In genomic region chr5:177507165-177507564, GRCh38 we compare ENCODE assay signal across 8 cellular contexts. TPM values are rescaled to one million over a fixed set of nuclear protein-coding genes. Genes with fewer than 3 reads are reported as not detected.
A peak's percentile ranks its signal among the peaks of the same experiment; 100 is the strongest.
DNase-seq lines count a peak whose midpoint lies in the region; ATAC-seq and TF ChIP-seq lines count a peak whose summit lies in the region.

No MANE protein-coding gene starts in this region.

- H3K79me2 ChIP-seq in H9 (ENCODE audit: insufficient read depth, low read length) = no peaks in the 10 kb centered on the region

- POLR2A ChIA-PET in naive thymus-derived CD8-positive, alpha-beta T cell (lab: Charles Lee) = interaction anchor here (0.6 to 0.7 kb wide), 2 partner anchors 17 to 95 kb away, joined by 3 to 6 read pairs; no protein-coding TSS in a partner anchor

- TF ChIP-seq CTCF in H9 (conservative IDR thresholded peaks at IDR 0.05) (peak; percentile 48; the same call in 2 of the 3 replicates), VCaP (conservative IDR thresholded peaks at IDR 0.05) (peak; percentile 26; the same call in 1 of the 2 replicates), liver (IDR thresholded peaks at IDR 0.05; ENCODE audit: low read depth, low read length, missing input control) (peak; percentile 16), dorsolateral prefrontal cortex (IDR thresholded peaks at IDR 0.05 in 54 of 56, conservative IDR thresholded peaks at IDR 0.05 in 2 of 56; ENCODE audit: low read depth in 1 of 56, partially characterized antibody in 56 of 56) (peak in 3 of 56 donors; percentile 13 to 15 (median 14))

- H3K23ac ChIP-seq in H9 (ENCODE audit: insufficient read length, low read depth, low read length) = no peak overlapping the region

- H3K14ac ChIP-seq in H9 (ENCODE audit: insufficient read depth, low read length) = no peak overlapping the region

- no peak for TF ChIP-seq RAD21 in liver (IDR thresholded peaks at IDR 0.05)

- H4K5ac ChIP-seq in H9 (ENCODE audit: insufficient read length, low read depth, low read length) = no peak overlapping the region

- peaks cover 15 to 40% (median 28%) of the 10 kb centered on the region in 3 experiments for H3K36me3 Mint-ChIP-seq in H9 (ENCODE audit: insufficient read depth in 1 of 3, low read depth in 3 of 3)
- H3K36me3 Mint-ChIP-seq in naive thymus-derived CD8-positive, alpha-beta T cell = peaks cover 0 to 15% (median 10%) of the 10 kb centered on the region in 3 donors

- DNase-seq in H9 (no peak), dorsolateral prefrontal cortex (no peak), activated gamma-delta T cell treated with Interleukin-2 at 50 U/mL for 16 hours (no peak), NCI-H446 treated with DMSO at 0.1 percent for 48 hours (lab: John Stamatoyannopoulos, UW) (no peak)
- DNase-seq in naive thymus-derived CD8-positive, alpha-beta T cell = no peak

- H3K9me3 ChIP-seq in BLaER1 treated with 17β-estradiol and CSF1 and Interleukin-3, amounts not matched to agents 10 nM and 100 nM (replicated peaks in 1 of 11) = no peaks in the 10 kb centered on the region
- no peaks in the 10 kb centered on the region for H3K9me3 ChIP-seq in H9 (ENCODE audit: control insufficient read depth, low read depth, low read length)
- H3K9me3 ChIP-seq in liver (ENCODE audit: control insufficient read depth in 4 of 4, low read length in 3 of 4) = no peaks in the 10 kb centered on the region

- no peak overlapping the region for H2BK12ac ChIP-seq in H9 (ENCODE audit: insufficient read length, low read depth, low read length)

- H3K4me3 Mint-ChIP-seq in H9 = no peak overlapping the region
- no peak overlapping the region for H3K4me3 Mint-ChIP-seq in naive thymus-derived CD8-positive, alpha-beta T cell

- intact Hi-C loops in dorsolateral prefrontal cortex (cut with DNase I) = loop anchor here in 1 of 2 donors (10.0 kb wide), 1 partner anchor 192 kb away; the partner anchor contains the start of gene MXD3

- H3K9me3 Mint-ChIP-seq in H9 = no peaks in the 10 kb centered on the region
- H3K9me3 Mint-ChIP-seq in naive thymus-derived CD8-positive, alpha-beta T cell = no peaks in the 10 kb centered on the region

- no peak overlapping the region for H4K91ac ChIP-seq in H9 (ENCODE audit: insufficient read length, low read depth, low read length)

- no peak overlapping the region for H2BK20ac ChIP-seq in H9 (ENCODE audit: low read depth, low read length, poor library complexity, severe bottlenecking)

- H3K23me2 ChIP-seq in H9 (ENCODE audit: insufficient read length, low read depth, low read length, poor library complexity, severe bottlenecking) = no peaks in the 10 kb centered on the region

- H3K27me3 ChIP-seq in BLaER1 treated with 17β-estradiol and CSF1 and Interleukin-3, amounts not matched to agents 10 nM and 100 nM = no peaks in the 10 kb centered on the region; a peak in 1 of 22 replicates
- H3K27me3 ChIP-seq in H9 (ENCODE audit: insufficient read depth, low read length) (no peaks in the 10 kb centered on the region), liver (ENCODE audit: control insufficient read depth in 4 of 4, insufficient read depth in 4 of 4, low read length in 3 of 4) (no peaks in the 10 kb centered on the region), dorsolateral prefrontal cortex (no peaks in the 10 kb centered on the region)

- H3K18ac ChIP-seq in H9 (ENCODE audit: insufficient read length, low read depth, low read length) = no peak overlapping the region

- H3K4ac ChIP-seq in H9 (ENCODE audit: low read depth, low read length) = no peak overlapping the region

- no peak overlapping the region for H2AK5ac ChIP-seq in H9 (ENCODE audit: insufficient read length, low read length)

- no peak overlapping the region for H2BK120ac ChIP-seq in H9 (ENCODE audit: low read depth, low read length, poor library complexity, severe bottlenecking)

- no peaks in the 10 kb centered on the region; the same call in 1 of the 2 replicates for H3K27me3 Mint-ChIP-seq in H9 (ENCODE audit: low read depth)
- no peaks in the 10 kb centered on the region for H3K27me3 Mint-ChIP-seq in naive thymus-derived CD8-positive, alpha-beta T cell

- H3K79me1 ChIP-seq in H9 (ENCODE audit: insufficient read depth, low read depth, low read length, poor library complexity, severe bottlenecking) = no peaks in the 10 kb centered on the region

- peak overlapping the region; percentile 91 to 100 (median 95); a peak in 21 of 22 replicates for H3K9ac ChIP-seq in BLaER1 treated with 17β-estradiol and CSF1 and Interleukin-3, amounts not matched to agents 10 nM and 100 nM
- H3K9ac ChIP-seq in H9 (ENCODE audit: extremely low read depth, insufficient read length, low read length) = no peak overlapping the region
- H3K9ac ChIP-seq in liver (ENCODE audit: low read depth in 1 of 2, low read length in 2 of 2) = no peak overlapping the region

- peak overlapping the region in 10 of 11 experiments; percentile 93 to 100 (median 98); a peak in 19 of 22 replicates for H3K27ac ChIP-seq in BLaER1 treated with 17β-estradiol and CSF1 and Interleukin-3, amounts not matched to agents 10 nM and 100 nM
- H3K27ac ChIP-seq in H9 (ENCODE audit: insufficient read length, low read depth, low read length) (no peak overlapping the region), VCaP (no peak overlapping the region), liver (ENCODE audit: low read depth in 1 of 2, low read length in 2 of 2) (no peak overlapping the region), dorsolateral prefrontal cortex (no peak overlapping the region)

- peak overlapping the region; percentile 74 to 92 (median 79) for H3K4me3 ChIP-seq in BLaER1 treated with 17β-estradiol and CSF1 and Interleukin-3, amounts not matched to agents 10 nM and 100 nM
- no peak overlapping the region for H3K4me3 ChIP-seq in liver (ENCODE audit: low read depth in 1 of 3, low read length in 3 of 3)
- no peak overlapping the region for H3K4me3 ChIP-seq in dorsolateral prefrontal cortex

- H2BK15ac ChIP-seq in H9 (ENCODE audit: low read depth, low read length) = no peak overlapping the region

- H2BK5ac ChIP-seq in H9 (ENCODE audit: insufficient read length, low read length) = no peak overlapping the region

- no peak overlapping the region for H2AFZ ChIP-seq in H9 (ENCODE audit: low read length)

- no peak overlapping the region for H3T11ph ChIP-seq in H9 (ENCODE audit: low read length)

- peaks cover 20 to 25% of the 10 kb centered on the region in 2 experiments for H3K4me1 Mint-ChIP-seq in H9
- H3K4me1 Mint-ChIP-seq in naive thymus-derived CD8-positive, alpha-beta T cell = peaks cover 8 to 45% (median 12%) of the 10 kb centered on the region in 4 donors

- H3K27ac Mint-ChIP-seq in H9 = no peak overlapping the region; a peak in 1 of 7 replicates
- peak overlapping the region in 1 of 10 donors; percentile 53 for H3K27ac Mint-ChIP-seq in naive thymus-derived CD8-positive, alpha-beta T cell

- peaks cover 60 to 80% (median 67%) of the 10 kb centered on the region in 11 experiments for H3K36me3 ChIP-seq in BLaER1 treated with 17β-estradiol and CSF1 and Interleukin-3, amounts not matched to agents 10 nM and 100 nM
- H3K36me3 ChIP-seq in liver (ENCODE audit: control insufficient read depth in 4 of 4, insufficient read depth in 3 of 4, low read depth in 1 of 4, low read length in 3 of 4) = peaks cover 3 to 16% (median 5%) of the 10 kb centered on the region in 4 donors

- H4K20me1 ChIP-seq in BLaER1 treated with 17β-estradiol and CSF1 and Interleukin-3, amounts not matched to agents 10 nM and 100 nM = peaks cover 44 to 66% (median 51%) of the 10 kb centered on the region in 11 experiments
- no peaks in the 10 kb centered on the region for H4K20me1 ChIP-seq in H9 (ENCODE audit: control insufficient read depth, insufficient read depth, insufficient read length)

- peaks cover 77 to 86% (median 80%) of the 10 kb centered on the region in 10 experiments for H3K4me1 ChIP-seq in BLaER1 treated with 17β-estradiol and CSF1 and Interleukin-3, amounts not matched to agents 10 nM and 100 nM
- H3K4me1 ChIP-seq in H9 (ENCODE audit: insufficient read depth, low read length) (no peaks in the 10 kb centered on the region; the same call in 1 of the 2 replicates), liver (ENCODE audit: control insufficient read depth in 4 of 4, insufficient read depth in 4 of 4, low read length in 3 of 4) (no peaks in the 10 kb centered on the region)

- no CpG with 5 or more reads among the region's 9 CpGs for WGBS in H9 (ENCODE audit: extremely low coverage, insufficient read length, low lambda C conversion rate)
- WGBS in liver = 85% methylated on average over 9 of the region's 9 CpGs

- no peak overlapping the region for H4K8ac ChIP-seq in H9 (replicated peaks; ENCODE audit: insufficient read length, low read depth, low read length)

- ATAC-seq in naive thymus-derived CD8-positive, alpha-beta T cell = no peak

- H3K4me2 ChIP-seq in BLaER1 treated with 17β-estradiol and CSF1 and Interleukin-3, amounts not matched to agents 10 nM and 100 nM = peak overlapping the region; percentile 94 to 100 (median 99)
- H3K4me2 ChIP-seq in H9 (ENCODE audit: insufficient read depth, insufficient read length, low read length) = no peak overlapping the region

- no peak overlapping the region for H3K56ac ChIP-seq in H9 (ENCODE audit: insufficient read length, low read depth, low read length)

RNA-seq across cellular contexts. Expression of gene DOK3, which starts 2.5 kb away (rescaled TPM):
- total RNA-seq in H9 (2021) (15.9 and 16.4 TPM in 2 replicates), liver (10 to 100 TPM; 10.2 to 19.2 TPM), dorsolateral prefrontal cortex (10 to 100 TPM in 81 of 120 experiments, 1 to 10 TPM in 39; 4.4 to 26.7 (median 11.1) TPM)
- polyA plus RNA-seq in liver = 1 to 10 TPM; 1.7 to 2.9 TPM
- total RNA-seq in naive thymus-derived CD8-positive, alpha-beta T cell = 1 to 10 TPM; 3.7 to 3.8 TPM
- under 1 TPM in 1 of 3 donors, not detected in 2; 0.22 TPM for polyA plus RNA-seq in naive thymus-derived CD8-positive, alpha-beta T cell

RNA-seq across cellular contexts. Expression of gene DDX41, which starts 9.6 kb away (rescaled TPM):
- total RNA-seq in H9 (2021) (125 and 133 TPM in 2 replicates), liver (10 to 100 TPM; 42.4 to 58.5 TPM), dorsolateral prefrontal cortex (100 to 1,000 TPM in 41 of 120 experiments, 10 to 100 TPM in 79; 59.7 to 128 (median 92.7) TPM)
- 10 to 100 TPM; 20.4 to 48.7 TPM for polyA plus RNA-seq in liver
- total RNA-seq in naive thymus-derived CD8-positive, alpha-beta T cell = 10 to 100 TPM; 84.0 to 86.4 TPM
- polyA plus RNA-seq in naive thymus-derived CD8-positive, alpha-beta T cell = 10 to 100 TPM; 29.0 to 54.4 (median 43.0) TPM

RNA-seq across cellular contexts. Expression of gene PDLIM7, which starts 9.8 kb away (rescaled TPM):
- total RNA-seq in H9 (2021) (134 and 137 TPM in 2 replicates), liver (10 to 100 TPM in 1 of 2 donors, 1 to 10 TPM in 1; 7.0 to 36.0 TPM), dorsolateral prefrontal cortex (10 to 100 TPM; 12.0 to 88.0 (median 35.5) TPM)
- 1 to 10 TPM; 5.5 to 10.0 TPM for polyA plus RNA-seq in liver
- total RNA-seq in naive thymus-derived CD8-positive, alpha-beta T cell = 10 to 100 TPM; 16.7 to 19.1 TPM
- polyA plus RNA-seq in naive thymus-derived CD8-positive, alpha-beta T cell = 1 to 10 TPM; 4.3 to 5.8 (median 5.3) TPM

RNA-seq across cellular contexts. Expression of gene DBN1, which starts 33.7 kb away (rescaled TPM):
- total RNA-seq in H9 (2021) (339 and 340 TPM in 2 replicates), liver (1 to 10 TPM; 2.3 to 4.9 TPM), dorsolateral prefrontal cortex (100 to 1,000 TPM in 63 of 120 experiments, 10 to 100 TPM in 57; 46.8 to 130 (median 101) TPM)
- polyA plus RNA-seq in liver = 1 to 10 TPM; 1.5 to 1.8 TPM
- 10 to 100 TPM; 57.0 to 62.9 TPM for total RNA-seq in naive thymus-derived CD8-positive, alpha-beta T cell
- 10 to 100 TPM; 20.5 to 25.3 (median 21.8) TPM for polyA plus RNA-seq in naive thymus-derived CD8-positive, alpha-beta T cell

RNA-seq across cellular contexts. Expression of gene FAM193B, which starts 47.2 kb away (rescaled TPM):
- total RNA-seq in H9 (2021) (65.0 and 71.5 TPM in 2 replicates), liver (10 to 100 TPM; 14.3 to 31.8 TPM), dorsolateral prefrontal cortex (100 to 1,000 TPM in 113 of 120 experiments, 10 to 100 TPM in 7; 91.8 to 259 (median 127) TPM)
- polyA plus RNA-seq in liver = 10 to 100 TPM; 15.5 to 16.2 TPM
- total RNA-seq in naive thymus-derived CD8-positive, alpha-beta T cell = 100 to 1,000 TPM; 214 to 225 TPM
- polyA plus RNA-seq in naive thymus-derived CD8-positive, alpha-beta T cell = 1 to 10 TPM; 1.6 to 5.5 (median 3.4) TPM

Comparison
In these comparisons a context has a peak if more than half of its experiments do, and no peak if none do; other contexts are left out.
1. H3K27ac ChIP-seq: peak in BLaER1 treated with 17β-estradiol and CSF1 and Interleukin-3, amounts not matched to agents 10 nM and 100 nM (10 of 11); none in H9 (single experiment), VCaP (single experiment), liver (0 of 2) and dorsolateral prefrontal cortex (0 of 59).
2. H3K4me3 ChIP-seq: peak in BLaER1 treated with 17β-estradiol and CSF1 and Interleukin-3, amounts not matched to agents 10 nM and 100 nM (10 of 10); none in liver (0 of 3) and dorsolateral prefrontal cortex (0 of 59).
3. H3K9ac ChIP-seq: peak in BLaER1 treated with 17β-estradiol and CSF1 and Interleukin-3, amounts not matched to agents 10 nM and 100 nM (11 of 11); none in H9 (single experiment) and liver (0 of 2).